In genomic region chrX:57286507-57287251, GRCh38 we compare ENCODE assay signal across 1 cellular context.
TF ChIP-seq lines count a peak whose summit lies in the region.

TSS of gene FAAH2 (plus strand) at chrX:57286706. CDS start at chrX:57286826, 120 bp downstream.

TF ChIP-seq in H1, 55 proteins besides CTCF, POLR2A, EP300 and RAD21 (continued from another document):
- no peak for TF ChIP-seq CHD7 (IDR thresholded peaks at IDR 0.05; ENCODE audit: insufficient replicate concordance, low read length)
- TF ChIP-seq TEAD4 (IDR thresholded peaks at IDR 0.05; ENCODE audit: low read depth, low read length), result 0 out of 2 replicates have a peak, but pooled peaks have one; percentile 23
- TF ChIP-seq PHF8 (conservative IDR thresholded peaks at IDR 0.05; ENCODE audit: low read depth, low read length), result 0 out of 2 replicates have a peak, but pooled peaks have one; percentile 24
- TF ChIP-seq YY1 (IDR thresholded peaks at IDR 0.05; ENCODE audit: low read depth, low read length), result no peak
- TF ChIP-seq GABPA (IDR thresholded peaks at IDR 0.05; ENCODE audit: borderline replicate concordance, insufficient read depth, low read length), result no peak
